Comparison of ENCODE assay signal across 12 cellular contexts in genomic region chr10:86306628-86307278, GRCh38. TPM values are rescaled to one million over a fixed set of nuclear protein-coding genes. Genes with fewer than 3 reads are reported as not detected.
DNase-seq lines count a peak whose midpoint lies in the region; ATAC-seq and TF ChIP-seq lines count a peak whose summit lies in the region.
"Had no signal": no experiment of that assay in that cellular context is flagged by ENCODE, and none has a peak within 500 bp of the region (broad histone marks: within the 10 kb centered on the region; RNA-seq: fewer than 3 reads in every experiment).

No MANE protein-coding gene starts in this region.

- CTCF ChIA-PET in activated CD8-positive, alpha-beta T cell treated with anti-CD3 and anti-CD28 coated beads for 36 hours (lab: Charles Lee) = no interaction called here

- H3K27ac ChIP-seq in DND-41 (ENCODE audit: low read length) (no peak overlapping the region), tibial nerve (no peak overlapping the region)

- H3K9me3 Mint-ChIP-seq in activated CD8-positive, alpha-beta T cell treated with anti-CD3 and anti-CD28 coated beads for 36 hours = no peaks in the 10 kb centered on the region
- peaks cover 8% of the 10 kb centered on the region for H3K9me3 Mint-ChIP-seq in glutamatergic neuron (ENCODE audit: unreplicated experiment)

- no peaks in the 10 kb centered on the region for H3K36me3 ChIP-seq in DND-41 (ENCODE audit: insufficient read depth, low read length)
- H3K36me3 ChIP-seq in tibial nerve = no peaks in the 10 kb centered on the region

- no peaks in the 10 kb centered on the region for H3K79me2 ChIP-seq in DND-41 (ENCODE audit: insufficient read depth, low read length)

- H3K4me1 ChIP-seq in DND-41 (ENCODE audit: insufficient read depth, low read length) = no peaks in the 10 kb centered on the region
- H3K4me1 ChIP-seq in tibial nerve = no peaks in the 10 kb centered on the region

- H2AFZ ChIP-seq in DND-41 (ENCODE audit: low read depth, low read length) = no peak overlapping the region

- ATAC-seq in DND-41 (ENCODE audit: insufficient read depth, low read depth) = peak; percentile 85
- no peak for ATAC-seq in activated CD8-positive, alpha-beta T cell treated with anti-CD3 and anti-CD28 coated beads for 36 hours
- ATAC-seq: esophagus mucosa had no signal

- 30 to 37% methylated on average over 6 of the region's 6 CpGs for WGBS in tibial nerve, 2 donors

- H3K36me3 Mint-ChIP-seq in activated CD8-positive, alpha-beta T cell treated with anti-CD3 and anti-CD28 coated beads for 36 hours (ENCODE audit: low read depth) = no peaks in the 10 kb centered on the region
- peaks cover 14% of the 10 kb centered on the region for H3K36me3 Mint-ChIP-seq in glutamatergic neuron (ENCODE audit: unreplicated experiment)

- H3K9me3 ChIP-seq in DND-41 (ENCODE audit: insufficient read depth, low read length, severe bottlenecking) (no peaks in the 10 kb centered on the region), tibial nerve (peaks cover 0 to 7% (median 0%) of the 10 kb centered on the region in 4 donors)

- H3K4me3 ChIP-seq in DND-41 (ENCODE audit: low read depth in 1 of 2, low read length in 2 of 2) (no peak overlapping the region), tibial nerve (no peak overlapping the region)

- H3K4me3 Mint-ChIP-seq in activated CD8-positive, alpha-beta T cell treated with anti-CD3 and anti-CD28 coated beads for 36 hours = no peak overlapping the region
- no peak overlapping the region for H3K4me3 Mint-ChIP-seq in glutamatergic neuron (ENCODE audit: unreplicated experiment)

- no peaks in the 10 kb centered on the region for H3K4me1 Mint-ChIP-seq in activated CD8-positive, alpha-beta T cell treated with anti-CD3 and anti-CD28 coated beads for 36 hours (ENCODE audit: low read depth)
- H3K4me1 Mint-ChIP-seq in glutamatergic neuron (ENCODE audit: low read depth, unreplicated experiment) = peaks cover 11% of the 10 kb centered on the region

- H3K27ac Mint-ChIP-seq in activated CD8-positive, alpha-beta T cell treated with anti-CD3 and anti-CD28 coated beads for 36 hours = no peak overlapping the region
- H3K27ac Mint-ChIP-seq in glutamatergic neuron (ENCODE audit: unreplicated experiment) = no peak overlapping the region

- H3K4me2 ChIP-seq in DND-41 (ENCODE audit: insufficient read depth, low read length) = no peak overlapping the region

- no peak for TF ChIP-seq CTCF in DND-41 (IDR thresholded peaks at IDR 0.05; ENCODE audit: borderline replicate concordance, extremely low read depth, low read length, poor library complexity, severe bottlenecking)
- TF ChIP-seq CTCF in activated CD8-positive, alpha-beta T cell treated with anti-CD3 and anti-CD28 coated beads for 36 hours (IDR thresholded peaks at IDR 0.05) = no peak
- no peak for TF ChIP-seq CTCF in glutamatergic neuron (IDR thresholded peaks at IDR 0.05; ENCODE audit: partially characterized antibody, unreplicated experiment)
- no peak for TF ChIP-seq CTCF in tibial nerve (IDR thresholded peaks at IDR 0.05)

- peaks cover 1% of the 10 kb centered on the region for H3K27me3 Mint-ChIP-seq in activated CD8-positive, alpha-beta T cell treated with anti-CD3 and anti-CD28 coated beads for 36 hours
- peaks cover 8% of the 10 kb centered on the region for H3K27me3 Mint-ChIP-seq in glutamatergic neuron (ENCODE audit: unreplicated experiment)

- H4K20me1 ChIP-seq in DND-41 (ENCODE audit: insufficient read depth, low read length) = peaks cover 4% of the 10 kb centered on the region

- peak; percentile 63 for DNase-seq in DND-41
- DNase-seq in HuH-7 (ENCODE audit: low spot score) = peak; percentile 24
- DNase-seq in activated CD8-positive, alpha-beta T cell treated with anti-CD3 and anti-CD28 coated beads for 36 hours = peak; percentile 49
- peak; percentile 18 for DNase-seq in kidney tubule cell (ENCODE audit: low spot score)
- no peak for DNase-seq in NCI-H2081 (lab: John Stamatoyannopoulos, UW)
- DNase-seq in glutamatergic neuron = no peak
- no peak for DNase-seq in tibial nerve (ENCODE audit: low spot score in 2 of 2)
- DNase-seq in DMS153 (lab: John Stamatoyannopoulos, UW) = no peak
- DNase-seq: NCI-H187, substantia nigra, SW 1271 had no signal

- TF ChIP-seq POLR2A in tibial nerve (IDR thresholded peaks at IDR 0.05) = no peak

- intact Hi-C loops in activated CD8-positive, alpha-beta T cell treated with anti-CD3 and anti-CD28 coated beads for 36 hours (cut with micrococcal nuclease) = no loop called here

- H3K27me3 ChIP-seq in DND-41 (ENCODE audit: insufficient read depth, low read length, poor library complexity) = no peaks in the 10 kb centered on the region
- no peaks in the 10 kb centered on the region for H3K27me3 ChIP-seq in tibial nerve

- TF ChIP-seq EP300 in tibial nerve (IDR thresholded peaks at IDR 0.05) = no peak

- POLR2A ChIA-PET in activated CD8-positive, alpha-beta T cell treated with anti-CD3 and anti-CD28 coated beads for 36 hours (lab: Charles Lee) = no interaction called here

- H3K9ac ChIP-seq in DND-41 (ENCODE audit: low read depth, low read length) = no peak overlapping the region

RNA-seq across cellular contexts. Expression of gene GRID1, which starts 59.8 kb away (rescaled TPM):
- total RNA-seq in activated CD8-positive, alpha-beta T cell treated with anti-CD3 and anti-CD28 coated beads for 36 hours = not detected
- total RNA-seq in glutamatergic neuron (ENCODE audit: unreplicated experiment) (8.0 TPM), tibial nerve (10 to 100 TPM in 3 of 4 donors, 1 to 10 TPM in 1; 7.7 to 16.3 (median 10.5) TPM)

Comparison
In these comparisons a context has a peak if more than half of its experiments do, and no peak if none do; other contexts are left out.
1. DNase-seq: peak in DND-41 (single experiment), HuH-7 (single experiment), activated CD8-positive, alpha-beta T cell treated with anti-CD3 and anti-CD28 coated beads for 36 hours (single experiment) and kidney tubule cell (single experiment); none in NCI-H2081 (0 of 2), glutamatergic neuron (single experiment), tibial nerve (0 of 2) and DMS153 (single experiment).